ENCODE assay signal across 37 cellular contexts in the genomic region with DNA sequence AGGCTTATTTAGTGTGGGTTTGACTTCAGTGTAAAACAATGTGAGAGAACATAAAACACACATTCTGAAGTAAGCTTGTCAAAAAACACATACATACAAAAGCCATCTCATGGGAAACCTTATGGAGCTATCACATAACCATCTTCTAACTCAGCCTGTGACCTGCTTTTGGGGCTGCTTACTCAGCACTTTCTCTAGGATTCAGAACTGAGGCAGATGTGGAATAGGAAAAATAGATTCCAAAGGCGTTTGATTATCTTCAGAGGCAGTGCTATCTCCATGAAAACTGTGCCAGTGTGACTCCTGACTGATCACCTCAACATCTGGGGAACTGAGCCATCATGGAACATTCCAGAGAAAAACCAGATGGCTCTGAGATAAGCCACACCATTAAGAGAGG. TPM values are rescaled to one million over a fixed set of nuclear protein-coding genes. Genes with fewer than 3 reads are reported as not detected.
"Had no signal": no experiment of that assay in that cellular context is flagged by ENCODE, and none has a peak within 500 bp of the region (broad histone marks: within the 10 kb centered on the region; RNA-seq: fewer than 3 reads in every experiment).

No MANE protein-coding gene starts in this region.

- H3K4me1 ChIP-seq: ascending aorta, breast epithelium, esophagus squamous epithelium, gastroesophageal sphincter, heart right ventricle had no signal

- ATAC-seq: activated CD4-positive, CD25-positive, alpha-beta regulatory T cell treated with anti-CD3 and anti-CD28 coated beads, Interleukin-2, amount 50 U/mL, for 24 hours; activated CD8-positive, alpha-beta T cell treated with anti-CD3 and anti-CD28 coated beads for 36 hours; activated naive CD4-positive, alpha-beta T cell treated with anti-CD3 and anti-CD28 coated beads, Interleukin-2, amount 50 U/mL, for 72 hours; activated T-cell treated with anti-CD3 and anti-CD28 coated beads, Interleukin-2, amount 50 U/mL, for 72 hours; effector memory CD8-positive, alpha-beta T cell; gastroesophageal sphincter; heart right ventricle; T-helper 17 cell had no signal

- H3K9me3 ChIP-seq: ascending aorta, breast epithelium, esophagus squamous epithelium, gastroesophageal sphincter, heart right ventricle had no signal

- H3K27me3 ChIP-seq: ascending aorta, breast epithelium, cardiac muscle cell, esophagus squamous epithelium, gastroesophageal sphincter, heart right ventricle had no signal

- DNase-seq: activated B cell treated with CpG ODN at 0.5 μM for 24 hours; activated CD4-positive, alpha-beta T cell treated with anti-CD3 and anti-CD28 coated beads for 48 hours; activated CD4-positive, alpha-beta T cell treated with anti-CD3 and anti-CD28 coated beads, Interleukin-2, amount 50 U/mL, for 1 hour; activated CD4-positive, alpha-beta T cell treated with anti-CD3 and anti-CD28 coated beads, Interleukin-2, amount 50 U/mL, for 48 hours; activated CD8-positive, alpha-beta memory T cell treated with anti-CD3 and anti-CD28 coated beads for 24 hours; activated CD8-positive, alpha-beta memory T cell treated with anti-CD3 and anti-CD28 coated beads, Interleukin-2, amount 50 U/mL, for 4 hours; activated CD8-positive, alpha-beta T cell treated with anti-CD3 and anti-CD28 coated beads for 36 hours; activated gamma-delta T cell; activated naive CD4-positive, alpha-beta T cell; activated naive CD4-positive, alpha-beta T cell treated with anti-CD3 and anti-CD28 coated beads, Interleukin-2, amount 10 ng/mL, durations not matched to agents 7 days and 5 days; activated naive CD8-positive, alpha-beta T cell treated with anti-CD3 and anti-CD28 coated beads, Interleukin-2, amount 10 ng/mL, durations not matched to agents 7 days and 5 days; activated T-cell treated with anti-CD3 and anti-CD28 coated beads for 4 hours; activated T-cell treated with anti-CD3 and anti-CD28 coated beads, Interleukin-2, amount 50 U/mL, for 24 hours; activated T-cell treated with anti-CD3 and anti-CD28 coated beads, Interleukin-2, amount 50 U/mL, for 72 hours; central memory CD4-positive, alpha-beta T cell; dorsolateral prefrontal cortex; effector CD4-positive, alpha-beta T cell; effector memory CD8-positive, alpha-beta T cell; erythroblast; esophagus squamous epithelium; foreskin melanocyte; heart right ventricle; T-helper 1 cell; T-helper 17 cell; T1000; WERI-Rb-1 had no signal

- H3K27ac ChIP-seq: ascending aorta, breast epithelium, cardiac muscle cell, coronary artery, dorsolateral prefrontal cortex, esophagus squamous epithelium, gastroesophageal sphincter, heart right ventricle, WERI-Rb-1 had no signal

- H3K36me3 ChIP-seq: ascending aorta, breast epithelium, cardiac muscle cell, esophagus squamous epithelium, gastroesophageal sphincter, heart right ventricle, WERI-Rb-1 had no signal

- H3K4me3 ChIP-seq: ascending aorta, breast epithelium, cardiac muscle cell, coronary artery, dorsolateral prefrontal cortex, esophagus squamous epithelium, gastroesophageal sphincter, heart right ventricle had no signal

RNA-seq across cellular contexts. Expression of a gene that starts 13.5 kb away (rescaled TPM):
- total RNA-seq: cardiac muscle cell, fibroblast of villous mesenchyme had no signal
- polyA plus RNA-seq: cardiac muscle cell had no signal

RNA-seq across cellular contexts. Expression of a gene that starts 39.5 kb away (rescaled TPM):
- total RNA-seq: fibroblast of villous mesenchyme, glomerular endothelial cell had no signal

RNA-seq across cellular contexts. Expression of a gene that starts 40.2 kb away (rescaled TPM):
- total RNA-seq: ascending aorta, cardiac muscle cell, cerebellum, fibroblast of lung, fibroblast of villous mesenchyme, gastroesophageal sphincter, glomerular endothelial cell had no signal
- polyA plus RNA-seq: cardiac muscle cell had no signal
